1 cellular context compared by ENCODE assay signal in genomic region chr16:23026777-23027362, GRCh38.
TF ChIP-seq lines count a peak whose summit lies in the region.

No MANE protein-coding gene starts in this region.

TF ChIP-seq in HepG2, 621 proteins besides CTCF, POLR2A, EP300 and RAD21 (continued from another document and continues in another):
- no peak for TF ChIP-seq ZNF512B (CRISPR knock-in tag; IDR thresholded peaks at IDR 0.05; ENCODE audit: borderline replicate concordance)
- peak; percentile 91; the same call in 1 of the 2 replicates for TF ChIP-seq ZFP37 (CRISPR knock-in tag; IDR thresholded peaks at IDR 0.05; ENCODE audit: borderline replicate concordance)
- no peak for TF ChIP-seq ESRRA (CRISPR knock-in tag; IDR thresholded peaks at IDR 0.05; ENCODE audit: low read depth)
- no peak for TF ChIP-seq SALL2 (CRISPR knock-in tag; IDR thresholded peaks at IDR 0.05)
- TF ChIP-seq ZBTB21 (CRISPR knock-in tag; IDR thresholded peaks at IDR 0.05) = peak; percentile 67; the same call in 1 of the 2 replicates
- TF ChIP-seq AGO2 (optimal IDR thresholded peaks at IDR 0.05; ENCODE audit: low read depth, low read length) = no peak
- TF ChIP-seq THYN1 (CRISPR knock-in tag; IDR thresholded peaks at IDR 0.05; ENCODE audit: borderline replicate concordance, low read depth) = no peak
- TF ChIP-seq ZNF558 (CRISPR knock-in tag; IDR thresholded peaks at IDR 0.05; ENCODE audit: borderline replicate concordance) = no peak
- TF ChIP-seq ZNF280D (CRISPR knock-in tag; IDR thresholded peaks at IDR 0.05) = no peak
- no peak for TF ChIP-seq SNAI1 (CRISPR knock-in tag; IDR thresholded peaks at IDR 0.05; ENCODE audit: borderline replicate concordance)
- TF ChIP-seq ZNF569 (CRISPR knock-in tag; IDR thresholded peaks at IDR 0.05; ENCODE audit: borderline replicate concordance) = no peak
- TF ChIP-seq NFATC3 (CRISPR knock-in tag; IDR thresholded peaks at IDR 0.05) = no peak
- no peak for TF ChIP-seq ZBTB42 (CRISPR knock-in tag; IDR thresholded peaks at IDR 0.05)
- peak; percentile 57; the same call in 1 of the 2 replicates for TF ChIP-seq HES4 (CRISPR knock-in tag; IDR thresholded peaks at IDR 0.05; ENCODE audit: borderline replicate concordance)
- no peak for TF ChIP-seq ZNF451 (CRISPR knock-in tag; IDR thresholded peaks at IDR 0.05)
- peak; percentile 14; the same call in 1 of the 2 replicates for TF ChIP-seq NFYC (CRISPR knock-in tag; IDR thresholded peaks at IDR 0.05)
- no peak for TF ChIP-seq GMEB1 (CRISPR knock-in tag; IDR thresholded peaks at IDR 0.05; ENCODE audit: borderline replicate concordance)
- peak; percentile 91 for TF ChIP-seq ISX (CRISPR knock-in tag; conservative IDR thresholded peaks at IDR 0.05)
- peak; percentile 95 for TF ChIP-seq KLF6 (CRISPR knock-in tag; IDR thresholded peaks at IDR 0.05)
- TF ChIP-seq CERS6 (CRISPR knock-in tag; IDR thresholded peaks at IDR 0.05) = peak; percentile 71; the same call in 1 of the 2 replicates
- no peak for TF ChIP-seq ZNF839 (CRISPR knock-in tag; IDR thresholded peaks at IDR 0.05; ENCODE audit: borderline replicate concordance)
- peak; percentile 70; the same call in 1 of the 2 replicates for TF ChIP-seq ZNF614 (CRISPR knock-in tag; IDR thresholded peaks at IDR 0.05; ENCODE audit: borderline replicate concordance)
- TF ChIP-seq ZNF18 (CRISPR knock-in tag; IDR thresholded peaks at IDR 0.05; ENCODE audit: insufficient replicate concordance) = no peak
- TF ChIP-seq ZEB1 (IDR thresholded peaks at IDR 0.05; ENCODE audit: insufficient replicate concordance, low read depth) = no peak
- TF ChIP-seq ZNF282 (IDR thresholded peaks at IDR 0.05; ENCODE audit: partially characterized antibody) = no peak
- no peak for TF ChIP-seq ZFAT (CRISPR knock-in tag; conservative IDR thresholded peaks at IDR 0.05)
- TF ChIP-seq PPARG (CRISPR knock-in tag; conservative IDR thresholded peaks at IDR 0.05) = 0 out of 2 replicates have a peak, but pooled peaks have one; percentile 37
- TF ChIP-seq TARDBP (CRISPR knock-in tag; IDR thresholded peaks at IDR 0.05) = no peak
- TF ChIP-seq PAWR (CRISPR knock-in tag; IDR thresholded peaks at IDR 0.05; ENCODE audit: borderline replicate concordance) = no peak
- no peak for TF ChIP-seq RNF219 (CRISPR knock-in tag; IDR thresholded peaks at IDR 0.05)
- no peak for TF ChIP-seq ATRX (CRISPR knock-in tag; IDR thresholded peaks at IDR 0.05; ENCODE audit: borderline replicate concordance)
- TF ChIP-seq REL (CRISPR knock-in tag; conservative IDR thresholded peaks at IDR 0.05) = no peak
- TF ChIP-seq ZNF430 (CRISPR knock-in tag; IDR thresholded peaks at IDR 0.05) = peak; percentile 26; the same call in 1 of the 2 replicates
- TF ChIP-seq GATA4 (IDR thresholded peaks at IDR 0.05; ENCODE audit: borderline replicate concordance, low read depth) = no peak
- TF ChIP-seq ZFP36L1 (CRISPR knock-in tag; IDR thresholded peaks at IDR 0.05) = peak; percentile 66; the same call in 1 of the 2 replicates
- no peak for TF ChIP-seq RBM22 (optimal IDR thresholded peaks at IDR 0.05; ENCODE audit: low read length)
- no peak for TF ChIP-seq ZNF367 (CRISPR knock-in tag; IDR thresholded peaks at IDR 0.05; ENCODE audit: borderline replicate concordance)
- no peak for TF ChIP-seq POGZ (CRISPR knock-in tag; IDR thresholded peaks at IDR 0.05)
- TF ChIP-seq RBAK (CRISPR knock-in tag; IDR thresholded peaks at IDR 0.05) = no peak
- no peak for TF ChIP-seq ZNF713 (CRISPR knock-in tag; IDR thresholded peaks at IDR 0.05)
- TF ChIP-seq ZBTB33 (CRISPR knock-in tag; IDR thresholded peaks at IDR 0.05) = no peak
- peak; percentile 55; the same call in 1 of the 2 replicates for TF ChIP-seq ZNF264 (CRISPR knock-in tag; IDR thresholded peaks at IDR 0.05)
- peak; percentile 97 for TF ChIP-seq ZBTB49 (CRISPR knock-in tag; IDR thresholded peaks at IDR 0.05; ENCODE audit: borderline replicate concordance)
- TF ChIP-seq POLR2AphosphoS2 (IDR thresholded peaks at IDR 0.05; ENCODE audit: low read depth, low read length) = no peak
- TF ChIP-seq PBX3 (CRISPR knock-in tag; IDR thresholded peaks at IDR 0.05; ENCODE audit: borderline replicate concordance) = 0 out of 2 replicates have a peak, but pooled peaks have one; percentile 47
- no peak for TF ChIP-seq ZNF572 (CRISPR knock-in tag; IDR thresholded peaks at IDR 0.05)
- TF ChIP-seq CREB1 (IDR thresholded peaks at IDR 0.05) = no peak
- no peak for TF ChIP-seq CREB1 (CRISPR knock-in tag; IDR thresholded peaks at IDR 0.05)
- TF ChIP-seq ZBTB3 (CRISPR knock-in tag; IDR thresholded peaks at IDR 0.05; ENCODE audit: borderline replicate concordance, low read depth) = no peak
